1 cellular context compared by ENCODE assay signal in the genomic region with DNA sequence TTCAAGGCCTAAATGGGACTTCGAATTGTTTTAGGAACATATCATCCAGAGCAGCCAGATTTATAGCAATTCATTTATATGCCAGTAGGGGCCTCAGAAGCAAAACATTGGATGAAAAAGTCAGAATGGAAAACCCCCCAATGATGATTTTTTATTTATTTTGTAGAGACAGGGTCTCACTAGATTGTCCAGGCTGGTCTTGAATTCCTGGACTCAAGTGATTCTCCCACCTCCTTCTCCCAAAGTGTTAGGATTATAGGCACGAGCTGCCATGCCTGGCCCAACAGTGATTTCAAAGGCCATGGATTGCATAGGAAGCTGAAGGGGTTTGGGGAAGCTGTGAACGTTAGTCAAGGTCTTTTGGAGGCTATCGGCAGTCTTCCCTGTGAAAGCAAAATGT.
TF ChIP-seq lines count a peak whose summit lies in the region.

No MANE protein-coding gene starts in this region.

TF ChIP-seq in HepG2, 621 proteins besides CTCF, POLR2A, EP300 and RAD21:
- TF ChIP-seq, protein P1, sequence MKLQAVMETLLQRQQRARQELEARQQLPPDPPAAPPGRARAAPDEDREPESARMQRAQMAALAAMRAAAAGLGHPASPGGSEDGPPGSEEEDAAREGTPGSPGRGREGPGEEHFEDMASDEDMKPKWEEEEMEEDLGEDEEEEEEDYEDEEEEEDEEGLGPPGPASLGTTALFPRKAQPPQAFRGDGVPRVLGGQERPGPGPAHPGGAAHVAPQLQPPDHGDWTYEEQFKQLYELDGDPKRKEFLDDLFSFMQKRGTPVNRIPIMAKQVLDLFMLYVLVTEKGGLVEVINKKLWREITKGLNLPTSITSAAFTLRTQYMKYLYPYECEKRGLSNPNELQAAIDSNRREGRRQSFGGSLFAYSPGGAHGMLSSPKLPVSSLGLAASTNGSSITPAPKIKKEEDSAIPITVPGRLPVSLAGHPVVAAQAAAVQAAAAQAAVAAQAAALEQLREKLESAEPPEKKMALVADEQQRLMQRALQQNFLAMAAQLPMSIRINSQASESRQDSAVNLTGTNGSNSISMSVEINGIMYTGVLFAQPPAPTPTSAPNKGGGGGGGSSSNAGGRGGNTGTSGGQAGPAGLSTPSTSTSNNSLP (IDR thresholded peaks at IDR 0.05; ENCODE audit: low read depth, low read length) = peak; percentile 79; the same call in 1 of the 2 replicates
- TF ChIP-seq CBX1 (IDR thresholded peaks at IDR 0.05; ENCODE audit: low read depth) (no peak), ZNF672 (CRISPR knock-in tag; IDR thresholded peaks at IDR 0.05) (no peak), ZC3H4 (CRISPR knock-in tag; IDR thresholded peaks at IDR 0.05; ENCODE audit: borderline replicate concordance) (no peak), ZNF251 (CRISPR knock-in tag; IDR thresholded peaks at IDR 0.05) (no peak), ZBTB7B (CRISPR knock-in tag; IDR thresholded peaks at IDR 0.05) (no peak), CREM (IDR thresholded peaks at IDR 0.05) (no peak), CREM (CRISPR knock-in tag; IDR thresholded peaks at IDR 0.05) (no peak), ZNF121 (CRISPR knock-in tag; IDR thresholded peaks at IDR 0.05) (peak; percentile 42; the same call in 1 of the 2 replicates), TEAD2 (CRISPR knock-in tag; IDR thresholded peaks at IDR 0.05) (no peak), ZFP82 (CRISPR knock-in tag; IDR thresholded peaks at IDR 0.05; ENCODE audit: borderline replicate concordance) (no peak), MTA1 (CRISPR knock-in tag; IDR thresholded peaks at IDR 0.05; ENCODE audit: borderline replicate concordance) (no peak)
